ENCODE assay signal across 1 cellular context in the genomic region with DNA sequence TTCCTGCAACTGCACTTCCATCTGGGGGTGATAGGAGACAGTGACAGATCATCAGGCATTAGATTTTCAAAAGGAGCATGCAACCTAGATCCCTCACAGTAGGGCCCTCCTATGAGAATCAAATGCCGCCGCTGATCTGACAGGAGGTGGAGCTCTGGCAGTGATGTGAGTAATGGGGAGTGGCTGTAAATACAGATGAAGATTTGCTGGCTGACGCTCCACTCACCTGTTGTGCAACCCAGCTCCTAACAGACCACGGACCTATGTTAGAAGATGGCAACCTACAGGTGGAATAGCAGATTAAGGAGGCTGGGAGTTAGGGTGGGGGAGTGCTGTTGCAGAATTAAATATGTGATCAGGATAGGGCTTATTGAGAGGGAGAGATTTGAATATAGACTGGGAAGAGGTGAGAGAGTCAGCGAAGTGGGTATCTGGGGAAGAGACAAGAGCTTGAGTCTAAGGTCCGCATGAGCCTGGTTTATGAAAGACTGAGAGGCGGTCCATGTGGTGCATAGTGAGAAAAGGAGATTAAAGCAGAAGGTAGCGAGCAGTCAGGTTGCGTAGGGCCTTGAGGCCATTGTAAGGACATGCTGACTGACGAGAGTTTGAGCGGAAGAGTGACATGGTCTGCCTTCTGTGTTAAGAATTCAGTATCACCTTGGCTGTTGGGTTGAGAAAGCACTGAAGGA.
TF ChIP-seq lines count a peak whose summit lies in the region.

No MANE protein-coding gene starts in this region.

TF ChIP-seq in GM23338, 12 proteins besides CTCF, POLR2A, EP300 and RAD21:
- TF ChIP-seq, protein P1, sequence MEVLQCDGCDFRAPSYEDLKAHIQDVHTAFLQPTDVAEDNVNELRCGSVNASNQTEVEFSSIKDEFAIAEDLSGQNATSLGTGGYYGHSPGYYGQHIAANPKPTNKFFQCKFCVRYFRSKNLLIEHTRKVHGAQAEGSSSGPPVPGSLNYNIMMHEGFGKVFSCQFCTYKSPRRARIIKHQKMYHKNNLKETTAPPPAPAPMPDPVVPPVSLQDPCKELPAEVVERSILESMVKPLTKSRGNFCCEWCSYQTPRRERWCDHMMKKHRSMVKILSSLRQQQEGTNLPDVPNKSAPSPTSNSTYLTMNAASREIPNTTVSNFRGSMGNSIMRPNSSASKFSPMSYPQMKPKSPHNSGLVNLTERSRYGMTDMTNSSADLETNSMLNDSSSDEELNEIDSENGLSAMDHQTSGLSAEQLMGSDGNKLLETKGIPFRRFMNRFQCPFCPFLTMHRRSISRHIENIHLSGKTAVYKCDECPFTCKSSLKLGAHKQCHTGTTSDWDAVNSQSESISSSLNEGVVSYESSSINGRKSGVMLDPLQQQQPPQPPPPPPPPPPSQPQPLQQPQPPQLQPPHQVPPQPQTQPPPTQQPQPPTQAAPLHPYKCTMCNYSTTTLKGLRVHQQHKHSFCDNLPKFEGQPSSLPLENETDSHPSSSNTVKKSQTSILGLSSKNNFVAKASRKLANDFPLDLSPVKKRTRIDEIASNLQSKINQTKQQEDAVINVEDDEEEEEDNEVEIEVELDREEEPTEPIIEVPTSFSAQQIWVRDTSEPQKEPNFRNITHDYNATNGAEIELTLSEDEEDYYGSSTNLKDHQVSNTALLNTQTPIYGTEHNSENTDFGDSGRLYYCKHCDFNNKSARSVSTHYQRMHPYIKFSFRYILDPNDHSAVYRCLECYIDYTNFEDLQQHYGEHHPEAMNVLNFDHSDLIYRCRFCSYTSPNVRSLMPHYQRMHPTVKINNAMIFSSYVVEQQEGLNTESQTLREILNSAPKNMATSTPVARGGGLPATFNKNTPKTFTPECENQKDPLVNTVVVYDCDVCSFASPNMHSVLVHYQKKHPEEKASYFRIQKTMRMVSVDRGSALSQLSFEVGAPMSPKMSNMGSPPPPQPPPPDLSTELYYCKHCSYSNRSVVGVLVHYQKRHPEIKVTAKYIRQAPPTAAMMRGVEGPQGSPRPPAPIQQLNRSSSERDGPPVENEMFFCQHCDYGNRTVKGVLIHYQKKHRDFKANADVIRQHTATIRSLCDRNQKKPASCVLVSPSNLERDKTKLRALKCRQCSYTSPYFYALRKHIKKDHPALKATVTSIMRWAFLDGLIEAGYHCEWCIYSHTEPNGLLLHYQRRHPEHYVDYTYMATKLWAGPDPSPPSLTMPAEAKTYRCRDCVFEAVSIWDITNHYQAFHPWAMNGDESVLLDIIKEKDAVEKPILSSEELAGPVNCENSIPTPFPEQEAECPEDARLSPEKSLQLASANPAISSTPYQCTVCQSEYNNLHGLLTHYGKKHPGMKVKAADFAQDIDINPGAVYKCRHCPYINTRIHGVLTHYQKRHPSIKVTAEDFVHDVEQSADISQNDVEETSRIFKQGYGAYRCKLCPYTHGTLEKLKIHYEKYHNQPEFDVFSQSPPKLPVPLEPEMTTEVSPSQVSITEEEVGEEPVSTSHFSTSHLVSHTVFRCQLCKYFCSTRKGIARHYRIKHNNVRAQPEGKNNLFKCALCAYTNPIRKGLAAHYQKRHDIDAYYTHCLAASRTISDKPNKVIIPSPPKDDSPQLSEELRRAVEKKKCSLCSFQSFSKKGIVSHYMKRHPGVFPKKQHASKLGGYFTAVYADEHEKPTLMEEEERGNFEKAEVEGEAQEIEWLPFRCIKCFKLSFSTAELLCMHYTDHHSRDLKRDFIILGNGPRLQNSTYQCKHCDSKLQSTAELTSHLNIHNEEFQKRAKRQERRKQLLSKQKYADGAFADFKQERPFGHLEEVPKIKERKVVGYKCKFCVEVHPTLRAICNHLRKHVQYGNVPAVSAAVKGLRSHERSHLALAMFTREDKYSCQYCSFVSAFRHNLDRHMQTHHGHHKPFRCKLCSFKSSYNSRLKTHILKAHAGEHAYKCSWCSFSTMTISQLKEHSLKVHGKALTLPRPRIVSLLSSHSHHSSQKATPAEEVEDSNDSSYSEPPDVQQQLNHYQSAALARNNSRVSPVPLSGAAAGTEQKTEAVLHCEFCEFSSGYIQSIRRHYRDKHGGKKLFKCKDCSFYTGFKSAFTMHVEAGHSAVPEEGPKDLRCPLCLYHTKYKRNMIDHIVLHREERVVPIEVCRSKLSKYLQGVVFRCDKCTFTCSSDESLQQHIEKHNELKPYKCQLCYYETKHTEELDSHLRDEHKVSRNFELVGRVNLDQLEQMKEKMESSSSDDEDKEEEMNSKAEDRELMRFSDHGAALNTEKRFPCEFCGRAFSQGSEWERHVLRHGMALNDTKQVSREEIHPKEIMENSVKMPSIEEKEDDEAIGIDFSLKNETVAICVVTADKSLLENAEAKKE (CRISPR knock-in tag; IDR thresholded peaks at IDR 0.05), result no peak
- TF ChIP-seq POLR2AphosphoS5 (IDR thresholded peaks at IDR 0.05; ENCODE audit: low read depth) (peak; percentile 27; the same call in 1 of the 2 replicates), CREB1 (CRISPR knock-in tag; IDR thresholded peaks at IDR 0.05; ENCODE audit: low read depth) (no peak), NANOG (IDR thresholded peaks at IDR 0.05; ENCODE audit: borderline replicate concordance) (no peak)
- TF ChIP-seq, protein P2, sequence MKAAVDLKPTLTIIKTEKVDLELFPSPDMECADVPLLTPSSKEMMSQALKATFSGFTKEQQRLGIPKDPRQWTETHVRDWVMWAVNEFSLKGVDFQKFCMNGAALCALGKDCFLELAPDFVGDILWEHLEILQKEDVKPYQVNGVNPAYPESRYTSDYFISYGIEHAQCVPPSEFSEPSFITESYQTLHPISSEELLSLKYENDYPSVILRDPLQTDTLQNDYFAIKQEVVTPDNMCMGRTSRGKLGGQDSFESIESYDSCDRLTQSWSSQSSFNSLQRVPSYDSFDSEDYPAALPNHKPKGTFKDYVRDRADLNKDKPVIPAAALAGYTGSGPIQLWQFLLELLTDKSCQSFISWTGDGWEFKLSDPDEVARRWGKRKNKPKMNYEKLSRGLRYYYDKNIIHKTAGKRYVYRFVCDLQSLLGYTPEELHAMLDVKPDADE (IDR thresholded peaks at IDR 0.05), result no peak
